In the genomic region with DNA sequence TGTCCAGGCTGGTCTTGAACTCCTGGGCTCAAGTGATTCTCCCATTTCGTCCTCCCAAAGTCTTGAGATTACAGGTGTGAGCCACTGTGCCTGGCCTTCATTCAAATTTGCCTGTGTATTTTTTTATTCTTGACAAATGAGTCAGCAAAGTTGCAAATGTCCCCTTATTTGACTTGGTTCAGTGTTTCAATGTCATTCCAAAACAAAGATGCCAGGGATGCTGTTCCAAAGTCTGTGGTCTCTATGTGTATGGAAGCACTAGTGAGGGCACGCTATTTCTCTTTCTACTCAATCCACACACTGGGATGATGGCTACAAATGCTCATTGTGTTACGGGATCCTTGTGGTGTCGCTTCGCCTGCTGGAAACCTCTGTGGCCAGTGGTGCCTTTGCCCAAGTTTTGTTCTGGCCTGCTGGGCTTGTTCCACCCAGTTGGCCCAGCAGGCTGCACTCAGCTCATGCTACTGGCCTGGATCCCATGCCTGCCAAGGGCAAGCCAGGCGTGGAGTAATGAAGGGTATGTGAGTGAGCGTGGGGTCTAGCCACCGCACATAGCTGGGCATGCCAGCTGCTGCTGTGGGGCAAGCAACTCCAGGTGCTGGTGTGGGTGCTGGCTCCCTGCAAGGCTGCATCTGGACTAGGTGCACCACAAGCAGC, we compare ENCODE assay signal across 29 cellular contexts.
"Had no signal": no experiment of that assay in that cellular context is flagged by ENCODE, and none has a peak within 500 bp of the region (broad histone marks: within the 10 kb centered on the region; RNA-seq: fewer than 3 reads in every experiment).

No MANE protein-coding gene starts in this region.

- H3K9me3 ChIP-seq: body of pancreas, breast epithelium, MG63, Peyer's patch had no signal

- H3K27ac ChIP-seq: body of pancreas, breast epithelium, Peyer's patch, SK-N-MC, WERI-Rb-1 had no signal

- H3K4me1 ChIP-seq: breast epithelium had no signal

- FAIRE-seq: astrocyte had no signal

- H3K27me3 ChIP-seq: body of pancreas, breast epithelium, MG63, Peyer's patch had no signal

- H3K4me3 ChIP-seq: body of pancreas, breast epithelium, MG63, Peyer's patch, SK-N-MC had no signal

- H3K36me3 ChIP-seq: breast epithelium, MG63, Peyer's patch, WERI-Rb-1 had no signal

- DNase-seq: activated CD4-positive, alpha-beta T cell treated with anti-CD3 and anti-CD28 coated beads for 1 hour; activated CD4-positive, alpha-beta T cell treated with anti-CD3 and anti-CD28 coated beads, Interleukin-2, amount 10 ng/mL, durations not matched to agents 7 days and 5 days; activated CD4-positive, alpha-beta T cell treated with anti-CD3 and anti-CD28 coated beads, Interleukin-2, amount 50 U/mL, for 48 hours; activated CD4-positive, CD25-positive, alpha-beta regulatory T cell; activated CD8-positive, alpha-beta T cell treated with anti-CD3 and anti-CD28 coated beads, Interleukin-2, amount 10 ng/mL, durations not matched to agents 7 days and 5 days; activated gamma-delta T cell; activated naive CD4-positive, alpha-beta T cell treated with Interleukin-2 at 50 U/mL for 16 hours; activated naive CD8-positive, alpha-beta T cell treated with anti-CD3 and anti-CD28 coated beads, Interleukin-2, amount 10 ng/mL, durations not matched to agents 7 days and 5 days; activated T-cell treated with anti-CD3 and anti-CD28 coated beads, Interleukin-2, amount 50 U/mL, for 24 hours; body of pancreas; Kasumi-1; KG1; MG63; NCI-H1048; NCI-H1694; NCI-H1930; NCI-H2081 treated with DMSO at 0.1 percent for 48 hours; NCI-H226; NCI-H446 treated with DMSO at 0.1 percent for 48 hours; NCI-H524; NK-92 treated with Interleukin-12 subunit alpha and Interleukin-12 subunit beta, amount 100 ng/mL, for 24 hours; PC-3; RPMI8226; T1000; WERI-Rb-1 had no signal

- ATAC-seq: activated CD8-positive, alpha-beta T cell treated with anti-CD3 and anti-CD28 coated beads, Interleukin-2, amount 10 ng/mL, durations not matched to agents 7 days and 5 days; body of pancreas; PC-3 had no signal
